28 cellular contexts compared by ENCODE assay signal in genomic region chr3:17149076-17149475, GRCh38.
"Had no signal": no experiment of that assay in that cellular context is flagged by ENCODE, and none has a peak within 500 bp of the region (broad histone marks: within the 10 kb centered on the region; RNA-seq: fewer than 3 reads in every experiment).

No MANE protein-coding gene starts in this region.

- H3K27me3 ChIP-seq: brain microvascular endothelial cell, esophagus muscularis mucosa, foreskin keratinocyte, gastrocnemius medialis, heart left ventricle had no signal

- H3K4me1 Mint-ChIP-seq: activated B cell treated with CpG ODN at 0.5 μM for 24 hours had no signal

- H3K4me3 ChIP-seq: esophagus muscularis mucosa, gastrocnemius medialis, heart left ventricle had no signal

- H3K9me3 Mint-ChIP-seq: effector memory CD8-positive, alpha-beta T cell had no signal

- H3K36me3 ChIP-seq: brain microvascular endothelial cell, gastrocnemius medialis, WERI-Rb-1 had no signal

- H3K27ac Mint-ChIP-seq: activated B cell treated with CpG ODN at 0.5 μM for 24 hours; activated CD8-positive, alpha-beta T cell treated with anti-CD3 and anti-CD28 coated beads for 36 hours; activated naive CD8-positive, alpha-beta T cell; effector memory CD8-positive, alpha-beta T cell; T-helper 17 cell had no signal

- H3K9me3 ChIP-seq: gastrocnemius medialis had no signal

- H3K27ac ChIP-seq: brain microvascular endothelial cell, esophagus muscularis mucosa, foreskin keratinocyte, gastrocnemius medialis, heart left ventricle, WERI-Rb-1 had no signal

- H3K27me3 Mint-ChIP-seq: activated B cell treated with CpG ODN at 0.5 μM for 24 hours; activated CD8-positive, alpha-beta T cell treated with anti-CD3 and anti-CD28 coated beads for 36 hours; activated naive CD8-positive, alpha-beta T cell; effector memory CD8-positive, alpha-beta T cell; T-helper 17 cell had no signal

- H3K4me1 ChIP-seq: esophagus muscularis mucosa, foreskin keratinocyte, gastrocnemius medialis, heart left ventricle had no signal

- DNase-seq: activated B cell treated with CpG ODN at 0.5 μM for 24 hours; activated CD4-positive, alpha-beta T cell treated with anti-CD3 and anti-CD28 coated beads for 48 hours; activated CD4-positive, alpha-beta T cell treated with anti-CD3 and anti-CD28 coated beads, Interleukin-2, amount 50 U/mL, for 1 hour; activated CD4-positive, alpha-beta T cell treated with anti-CD3 and anti-CD28 coated beads, Interleukin-2, amount 50 U/mL, for 48 hours; activated CD8-positive, alpha-beta T cell treated with anti-CD3 and anti-CD28 coated beads for 36 hours; activated gamma-delta T cell treated with Interleukin-2 at 50 U/mL for 16 hours; activated naive CD4-positive, alpha-beta T cell treated with anti-CD3 and anti-CD28 coated beads, Interleukin-2, amount 50 U/mL, for 16 hours; activated naive CD4-positive, alpha-beta T cell treated with Interleukin-2 at 50 U/mL for 16 hours; activated T-cell treated with anti-CD3 and anti-CD28 coated beads, Interleukin-2, amount 50 U/mL, for 4 hours; amniotic stem cell; anterior cingulate cortex; brain microvascular endothelial cell; cortex of kidney; dermis blood vessel endothelial cell; effector CD4-positive, alpha-beta T cell; effector memory CD8-positive, alpha-beta T cell; erythroblast; foreskin keratinocyte; gastrocnemius medialis; glutamatergic neuron; heart left ventricle; T-helper 1 cell; T-helper 17 cell; T1000; WERI-Rb-1 had no signal

- H3K4me3 Mint-ChIP-seq: activated B cell treated with CpG ODN at 0.5 μM for 24 hours; activated CD8-positive, alpha-beta T cell treated with anti-CD3 and anti-CD28 coated beads for 36 hours; activated naive CD8-positive, alpha-beta T cell; activated T-cell treated with anti-CD3 and anti-CD28 coated beads, Interleukin-2, amount 50 U/mL, for 4 hours; effector memory CD8-positive, alpha-beta T cell; T-helper 17 cell had no signal

- ATAC-seq: activated CD4-positive, CD25-positive, alpha-beta regulatory T cell treated with anti-CD3 and anti-CD28 coated beads, Interleukin-2, amount 50 U/mL, for 24 hours; activated CD8-positive, alpha-beta T cell treated with anti-CD3 and anti-CD28 coated beads for 36 hours; activated T-cell treated with anti-CD3 and anti-CD28 coated beads, Interleukin-2, amount 50 U/mL, for 4 hours; effector memory CD8-positive, alpha-beta T cell; foreskin keratinocyte; gastrocnemius medialis; heart left ventricle; T-helper 17 cell had no signal
